Comparison of ENCODE assay signal across 8 cellular contexts in genomic region chr16:75264531-75264998, GRCh38. TPM values are rescaled to one million over a fixed set of nuclear protein-coding genes. Genes with fewer than 3 reads are reported as not detected.
DNase-seq lines count a peak whose midpoint lies in the region; ATAC-seq and TF ChIP-seq lines count a peak whose summit lies in the region.

No MANE protein-coding gene starts in this region.

- H3K9me3 ChIP-seq in PC-3 (ENCODE audit: low read length) (no peaks in the 10 kb centered on the region), esophagus (ENCODE audit: control insufficient read depth in 2 of 2, insufficient read depth in 1 of 2, low read depth in 1 of 2, low read length in 1 of 2) (no peaks in the 10 kb centered on the region)

- peaks cover 35% of the 10 kb centered on the region for H3K4me1 ChIP-seq in PC-3 (ENCODE audit: insufficient read depth, low read length)
- H3K4me1 ChIP-seq in esophagus (ENCODE audit: control insufficient read depth in 2 of 2, insufficient read depth in 2 of 2, low read length in 1 of 2), result peaks cover 19 to 47% of the 10 kb centered on the region in 2 donors

- peaks cover 53% of the 10 kb centered on the region for H3K4me1 Mint-ChIP-seq in nephron progenitor cell

- H3K9me3 Mint-ChIP-seq in nephron progenitor cell, result no peaks in the 10 kb centered on the region

- no peak overlapping the region for H2AFZ ChIP-seq in PC-3 (ENCODE audit: low read length)

- H3K36me3 Mint-ChIP-seq in nephron progenitor cell (ENCODE audit: low read depth), result no peaks in the 10 kb centered on the region

- WGBS in esophagus, 2 donors, result 25 to 30% methylated on average over 13 of the region's 13 CpGs

- no peaks in the 10 kb centered on the region for H3F3A ChIP-seq in PC-3 (ENCODE audit: low read length, unreplicated experiment)

- CTCF ChIA-PET in PC-3 (lab: Charles Lee), result no interaction called here

- H3K9me2 ChIP-seq in PC-3 (replicated peaks; ENCODE audit: low read length), result no peaks in the 10 kb centered on the region

- H3K36me3 ChIP-seq in PC-3 (ENCODE audit: low read depth, low read length) (no peaks in the 10 kb centered on the region), esophagus (ENCODE audit: control insufficient read depth in 2 of 2, insufficient read depth in 2 of 2, low read length in 1 of 2) (peaks cover 0 to 3% of the 10 kb centered on the region in 2 donors)

- no TSS peak for BruUV-seq in PC-3 (replicated peaks; lab: Mats Ljungman, UMichigan)

- H3K4me3 ChIP-seq in PC-3 (ENCODE audit: low read length), result peak overlapping the region; percentile 94
- peak overlapping the region; percentile 67 to 75 for H3K4me3 ChIP-seq in esophagus (ENCODE audit: low read depth in 1 of 2, low read length in 2 of 2)

- peaks cover 6% of the 10 kb centered on the region; the same call in 1 of the 2 replicates for H4K20me1 ChIP-seq in PC-3 (ENCODE audit: low read length)

- H3K27ac ChIP-seq in PC-3 (ENCODE audit: low read length) (peak overlapping the region; percentile 12; the same call in 1 of the 2 replicates), esophagus (ENCODE audit: low read depth in 2 of 2, low read length in 1 of 2) (peak overlapping the region; percentile 62 to 67)

- no peaks in the 10 kb centered on the region for H3K27me3 ChIP-seq in PC-3 (ENCODE audit: low read length)
- no peaks in the 10 kb centered on the region for H3K27me3 ChIP-seq in esophagus (ENCODE audit: control insufficient read depth in 1 of 2, insufficient read depth in 2 of 2, low read length in 2 of 2)

- H3K27me3 Mint-ChIP-seq in nephron progenitor cell (ENCODE audit: low read depth, poor library complexity), result no peaks in the 10 kb centered on the region

- peak overlapping the region; percentile 89 for H3K27ac Mint-ChIP-seq in nephron progenitor cell

- peak overlapping the region; percentile 85 for H3K4me2 ChIP-seq in PC-3 (ENCODE audit: low read length)

- peak overlapping the region; percentile 91 for H3K9ac ChIP-seq in PC-3 (ENCODE audit: low read length)

- ATAC-seq in PC-3, result peak; percentile 3
- ATAC-seq in GM21360 (IDR thresholded peaks at IDR 0.05; ENCODE audit: unreplicated experiment), result no peak
- no peak for ATAC-seq in HG03439 (IDR thresholded peaks at IDR 0.05; ENCODE audit: unreplicated experiment)

- H3K79me2 ChIP-seq in PC-3 (ENCODE audit: low read length), result peaks cover 59% of the 10 kb centered on the region

- intact Hi-C loops in PC-3 (cut with micrococcal nuclease), result no loop called here

- TF ChIP-seq CTCF in PC-3 (conservative IDR thresholded peaks at IDR 0.05; ENCODE audit: low read depth, low read length) (no peak), nephron progenitor cell (IDR thresholded peaks at IDR 0.05) (no peak)

- peak overlapping the region; percentile 88 for H3K4me3 Mint-ChIP-seq in nephron progenitor cell

- peak; percentile 83 for DNase-seq in DMS 273 (lab: John Stamatoyannopoulos, UW; ENCODE audit: unreplicated experiment)
- no peak for DNase-seq in PC-3
- no peak for DNase-seq in nephron progenitor cell
- DNase-seq in HPDE6-E6E7 (ENCODE audit: extremely low spot score), result no peak
- DNase-seq in HK-2 (ENCODE audit: unreplicated experiment), result no peak

- POLR2A ChIA-PET in PC-3 (lab: Charles Lee; ENCODE audit: unreplicated experiment), result no interaction called here

RNA-seq across cellular contexts. Expression of gene BCAR1, which starts 13.1 kb away (rescaled TPM):
- 49.3 and 68.0 TPM in 2 replicates for total RNA-seq in PC-3 (2014; rRNA removed)
- polyA plus RNA-seq in esophagus, result 10 to 100 TPM; 20.2 to 25.7 TPM

RNA-seq across cellular contexts. Expression of gene CTRB1, which starts 45.8 kb away (rescaled TPM):
- total RNA-seq in PC-3 (2014; rRNA removed), result not detected in 2 replicates
- polyA plus RNA-seq in esophagus, result 1 to 10 TPM in 1 of 2 donors, under 1 TPM in 1; 0.34 to 2.0 TPM

RNA-seq across cellular contexts. Expression of gene CTRB2, which starts 57.6 kb away (rescaled TPM):
- not detected in 2 replicates for total RNA-seq in PC-3 (2014; rRNA removed)
- 1 to 10 TPM in 1 of 2 donors, under 1 TPM in 1; 0.35 to 1.7 TPM for polyA plus RNA-seq in esophagus
